In genomic region chr15:40425681-40426080, GRCh38 we compare ENCODE assay signal across 33 cellular contexts. TPM values are rescaled to one million over a fixed set of nuclear protein-coding genes. Genes with fewer than 3 reads are reported as not detected.
A peak's percentile ranks its signal among the peaks of the same experiment; 100 is the strongest.
DNase-seq lines count a peak whose midpoint lies in the region; ATAC-seq, FAIRE-seq and TF ChIP-seq lines count a peak whose summit lies in the region.
"Had no signal": no experiment of that assay in that cellular context is flagged by ENCODE, and none has a peak within 500 bp of the region (broad histone marks: within the 10 kb centered on the region; RNA-seq: fewer than 3 reads in every experiment).

No MANE protein-coding gene starts in this region.

- H2AFZ ChIP-seq in endothelial cell of umbilical vein (ENCODE audit: low read depth, low read length): no peak overlapping the region

- FAIRE-seq in endothelial cell of umbilical vein (lab: Jason Lieb, UNC) (peak; percentile 43), kidney (lab: Jason Lieb, UNC) (no peak)
- FAIRE-seq: A204.1, A549, D721Med had no signal

- H4K20me1 ChIP-seq in endothelial cell of umbilical vein (replicated peaks; ENCODE audit: control insufficient read depth, extremely low read depth, insufficient read depth, low read length): no peaks in the 10 kb centered on the region

- no TSS peak for BruUV-seq in endothelial cell of umbilical vein (replicated peaks; lab: Mats Ljungman, UMichigan)

- POLR2A ChIA-PET in endothelial cell of umbilical vein (lab: Charles Lee): no interaction called here

- no peaks in the 10 kb centered on the region for H3K36me3 ChIP-seq in endothelial cell of umbilical vein (ENCODE audit: control insufficient read depth in 2 of 2, extremely low read depth in 1 of 2, insufficient read depth in 2 of 2, low read length in 2 of 2)
- no peaks in the 10 kb centered on the region for H3K36me3 ChIP-seq in kidney (ENCODE audit: control insufficient read depth in 1 of 2, insufficient read depth in 2 of 2, low read length in 2 of 2)
- H3K36me3 ChIP-seq: BE2C; BLaER1; BLaER1 treated with 17β-estradiol and CSF1 and Interleukin-3, amounts not matched to agents 10 nM and 100 nM had no signal

- CTCF ChIA-PET in endothelial cell of umbilical vein (lab: Charles Lee): interaction anchor here (0.6 to 6.9 kb wide), 6 partner anchors 10 to 146 kb away, joined by 3 to 113 read pairs (median 4); no protein-coding TSS in a partner anchor
- CTCF ChIA-PET in activated CD8-positive, alpha-beta memory T cell treated with anti-CD3 and anti-CD28 coated beads, Interleukin-2, amount 10 ng/mL, durations not matched to agents 7 days and 5 days (lab: Charles Lee): interaction anchor here (1.1 to 13.9 kb wide), 4 partner anchors 57 to 147 kb away, joined by 3 to 235 read pairs (median 70); partner anchors contain the start of gene CCDC9B

- H3K27ac Mint-ChIP-seq in activated CD8-positive, alpha-beta memory T cell treated with anti-CD3 and anti-CD28 coated beads, Interleukin-2, amount 10 ng/mL, durations not matched to agents 7 days and 5 days: no peak overlapping the region
- H3K27ac Mint-ChIP-seq: B cell; CD14-positive monocyte; CD4-positive, alpha-beta memory T cell; CD4-positive, alpha-beta T cell; CD4-positive, CD25-positive, alpha-beta regulatory T cell; CD8-positive, alpha-beta memory T cell; CD8-positive, alpha-beta T cell had no signal

- no peaks in the 10 kb centered on the region for H3K36me3 Mint-ChIP-seq in activated CD8-positive, alpha-beta memory T cell treated with anti-CD3 and anti-CD28 coated beads, Interleukin-2, amount 10 ng/mL, durations not matched to agents 7 days and 5 days
- H3K36me3 Mint-ChIP-seq: CD4-positive, CD25-positive, alpha-beta regulatory T cell had no signal

- no peaks in the 10 kb centered on the region for H3K9me1 ChIP-seq in endothelial cell of umbilical vein (replicated peaks; ENCODE audit: control insufficient read depth, extremely low read depth, insufficient read depth, low read length)

- H3K4me1 Mint-ChIP-seq in activated CD8-positive, alpha-beta memory T cell treated with anti-CD3 and anti-CD28 coated beads, Interleukin-2, amount 10 ng/mL, durations not matched to agents 7 days and 5 days: peaks cover 7% of the 10 kb centered on the region

- H3K4me3 ChIP-seq in endothelial cell of umbilical vein (replicated peaks in 1 of 3; ENCODE audit: insufficient read depth in 1 of 3, low read depth in 1 of 3, low read length in 3 of 3): no peak overlapping the region
- no peak overlapping the region for H3K4me3 ChIP-seq in kidney (ENCODE audit: low read length in 2 of 2)
- H3K4me3 ChIP-seq: A549; BLaER1; BLaER1 treated with 17β-estradiol and CSF1 and Interleukin-3, amounts not matched to agents 10 nM and 100 nM had no signal

- H3K27ac ChIP-seq in endothelial cell of umbilical vein (ENCODE audit: insufficient read depth, low read depth, low read length) (no peak overlapping the region), kidney (ENCODE audit: low read depth in 2 of 2, low read length in 2 of 2) (no peak overlapping the region)
- H3K27ac ChIP-seq: 22Rv1; A549; BLaER1; BLaER1 treated with 17β-estradiol and CSF1 and Interleukin-3, amounts not matched to agents 10 nM and 100 nM; C4-2B had no signal

- intact Hi-C loops in endothelial cell of umbilical vein (cut with micrococcal nuclease): no loop called here
- intact Hi-C loops in kidney (cut with DNase I): loop anchor here (10.0 kb wide), 1 partner anchor 151 kb away; no protein-coding TSS in a partner anchor

- no peaks in the 10 kb centered on the region for H3K79me2 ChIP-seq in endothelial cell of umbilical vein (ENCODE audit: control insufficient read depth, insufficient read depth, low read length)

- H3K9me3 ChIP-seq in endothelial cell of umbilical vein (replicated peaks; ENCODE audit: control insufficient read depth, insufficient read depth, low read length): no peaks in the 10 kb centered on the region
- H3K9me3 ChIP-seq in kidney (ENCODE audit: control insufficient read depth in 1 of 2, low read length in 2 of 2): no peaks in the 10 kb centered on the region
- H3K9me3 ChIP-seq: A549; BE2C; BLaER1; BLaER1 treated with 17β-estradiol and CSF1 and Interleukin-3, amounts not matched to agents 10 nM and 100 nM; Caco-2 had no signal

- DNase-seq in endothelial cell of umbilical vein (ENCODE audit: low read depth, low spot score): no peak
- DNase-seq in kidney: peak; percentile 13
- no peak for DNase-seq in activated CD8-positive, alpha-beta memory T cell treated with anti-CD3 and anti-CD28 coated beads, Interleukin-2, amount 10 ng/mL, durations not matched to agents 7 days and 5 days
- DNase-seq in A172 (ENCODE audit: low spot score): no peak
- DNase-seq: 8988T; ACHN; AML-193; BE2C; C1 segment of cervical spinal cord; Caco-2; Calu3; CD4-positive, alpha-beta memory T cell; CD4-positive, alpha-beta T cell; CD4-positive, CD25-positive, alpha-beta regulatory T cell; CD8-positive, alpha-beta memory T cell; CD8-positive, alpha-beta T cell; COR-L47; DMS 273 treated with DMSO at 0.1 percent for 48 hours; DMS153; DMS53; DMS79; DMS79 treated with DMSO at 0.1 percent for 48 hours; DND-41; EL had no signal

- H3K4me1 ChIP-seq in endothelial cell of umbilical vein (ENCODE audit: control insufficient read depth, extremely low read depth, insufficient read depth, low read length) (no peaks in the 10 kb centered on the region), kidney (ENCODE audit: control insufficient read depth in 1 of 2, insufficient read depth in 1 of 2, low read depth in 1 of 2, low read length in 2 of 2) (peaks cover 6% of the 10 kb centered on the region in 2 donors)

- H3K9me3 Mint-ChIP-seq in activated CD8-positive, alpha-beta memory T cell treated with anti-CD3 and anti-CD28 coated beads, Interleukin-2, amount 10 ng/mL, durations not matched to agents 7 days and 5 days (ENCODE audit: low read depth): no peaks in the 10 kb centered on the region
- H3K9me3 Mint-ChIP-seq: CD4-positive, alpha-beta T cell; CD4-positive, CD25-positive, alpha-beta regulatory T cell; CD8-positive, alpha-beta memory T cell; CD8-positive, alpha-beta T cell had no signal

- TF ChIP-seq POLR2A in endothelial cell of umbilical vein (IDR thresholded peaks at IDR 0.05; ENCODE audit: low read depth, low read length): no peak

- no peak overlapping the region for H3K4me2 ChIP-seq in endothelial cell of umbilical vein (ENCODE audit: insufficient read depth, low read length)
- H3K4me2 ChIP-seq: A549 had no signal

- ATAC-seq in activated CD8-positive, alpha-beta memory T cell treated with anti-CD3 and anti-CD28 coated beads, Interleukin-2, amount 10 ng/mL, durations not matched to agents 7 days and 5 days: no peak
- ATAC-seq: A549; CD8-positive, alpha-beta T cell had no signal

- TF ChIP-seq CTCF in endothelial cell of umbilical vein (IDR thresholded peaks at IDR 0.05; ENCODE audit: extremely low read depth in 1 of 2, insufficient read depth in 1 of 2, low read depth in 1 of 2, low read length in 2 of 2) (no peak), kidney (IDR thresholded peaks at IDR 0.05; ENCODE audit: borderline replicate concordance, extremely low read depth, insufficient read depth) (no peak)

- peaks cover 6 to 9% of the 10 kb centered on the region in 2 experiments for H3K27me3 ChIP-seq in endothelial cell of umbilical vein (ENCODE audit: control insufficient read depth in 2 of 2, insufficient read depth in 2 of 2, low read length in 2 of 2)
- H3K27me3 ChIP-seq: BE2C; BLaER1; BLaER1 treated with 17β-estradiol and CSF1 and Interleukin-3, amounts not matched to agents 10 nM and 100 nM had no signal

- no peak overlapping the region for H3K4me3 Mint-ChIP-seq in activated CD8-positive, alpha-beta memory T cell treated with anti-CD3 and anti-CD28 coated beads, Interleukin-2, amount 10 ng/mL, durations not matched to agents 7 days and 5 days
- H3K4me3 Mint-ChIP-seq: B cell; CD14-positive monocyte; CD4-positive, alpha-beta memory T cell; CD4-positive, alpha-beta T cell; CD4-positive, CD25-positive, alpha-beta regulatory T cell; CD8-positive, alpha-beta memory T cell; CD8-positive, alpha-beta T cell had no signal

- H3K9ac ChIP-seq in endothelial cell of umbilical vein (replicated peaks; ENCODE audit: extremely low read depth, insufficient read depth, low read length) (no peak overlapping the region), kidney (ENCODE audit: low read length in 2 of 2) (no peak overlapping the region)
- H3K9ac ChIP-seq: BLaER1; BLaER1 treated with 17β-estradiol and CSF1 and Interleukin-3, amounts not matched to agents 10 nM and 100 nM had no signal

- dilution Hi-C loops in endothelial cell of umbilical vein (cut with MboI; ENCODE audit: extremely low pct_ligation_motif_present, low sequenced_read_pairs): no loop called here

- no peaks in the 10 kb centered on the region for H3K27me3 Mint-ChIP-seq in activated CD8-positive, alpha-beta memory T cell treated with anti-CD3 and anti-CD28 coated beads, Interleukin-2, amount 10 ng/mL, durations not matched to agents 7 days and 5 days
- H3K27me3 Mint-ChIP-seq: B cell; CD4-positive, alpha-beta memory T cell; CD4-positive, alpha-beta T cell; CD4-positive, CD25-positive, alpha-beta regulatory T cell; CD8-positive, alpha-beta memory T cell had no signal

RNA-seq across cellular contexts. Expression of gene BAHD1, which starts 15.1 kb away (rescaled TPM):
- total RNA-seq in endothelial cell of umbilical vein (19.1 and 19.7 TPM in 2 replicates), kidney (28.4 TPM)
- polyA plus RNA-seq in endothelial cell of umbilical vein (6.3 and 7.0 TPM in 2 replicates), kidney (ENCODE audit: insufficient read depth, low read depth, low replicate concordance) (13.3 TPM)
- polyA plus RNA-seq in endothelial cell of umbilical vein (2011; cell fraction: cytosol; rRNA removed): 6.3 and 7.0 TPM in 2 replicates
- 11.6 and 13.6 TPM in 2 replicates for polyA plus RNA-seq in endothelial cell of umbilical vein (2011; cell fraction: nucleus; rRNA removed)
- polyA plus RNA-seq in endothelial cell of umbilical vein (2012): 10.7 and 11.9 TPM in 2 replicates
- polyA minus RNA-seq in endothelial cell of umbilical vein: 5.6 and 11.0 TPM in 2 replicates
- 4.5 TPM for polyA minus RNA-seq in endothelial cell of umbilical vein (2011; cell fraction: cytosol; rRNA and poly(A)+ RNA removed)
- 6.1 and 6.3 TPM in 2 replicates for polyA minus RNA-seq in endothelial cell of umbilical vein (2011; cell fraction: nucleus; rRNA and poly(A)+ RNA removed)
- 10 to 100 TPM; 24.1 to 25.6 TPM for total RNA-seq in activated CD8-positive, alpha-beta memory T cell treated with anti-CD3 and anti-CD28 coated beads, Interleukin-2, amount 10 ng/mL, durations not matched to agents 7 days and 5 days
- total RNA-seq in A172 (2014; rRNA removed; shearing (Covaris generic)): 11.2 and 14.0 TPM in 2 replicates

RNA-seq across cellular contexts. Expression of gene IVD, which starts 20.1 kb away (rescaled TPM):
- total RNA-seq in endothelial cell of umbilical vein (62.5 and 64.3 TPM in 2 replicates), kidney (76.9 TPM)
- polyA plus RNA-seq in endothelial cell of umbilical vein (33.6 and 34.1 TPM in 2 replicates), kidney (ENCODE audit: insufficient read depth, low read depth, low replicate concordance) (83.0 TPM)
- 32.2 and 35.0 TPM in 2 replicates for polyA plus RNA-seq in endothelial cell of umbilical vein (2011; cell fraction: cytosol; rRNA removed)
- 62.1 and 73.9 TPM in 2 replicates for polyA plus RNA-seq in endothelial cell of umbilical vein (2011; cell fraction: nucleus; rRNA removed)
- polyA plus RNA-seq in endothelial cell of umbilical vein (2012): 34.5 and 35.8 TPM in 2 replicates
- polyA minus RNA-seq in endothelial cell of umbilical vein: 50.4 and 64.0 TPM in 2 replicates
- 28.8 TPM for polyA minus RNA-seq in endothelial cell of umbilical vein (2011; cell fraction: cytosol; rRNA and poly(A)+ RNA removed)
- 30.3 and 35.3 TPM in 2 replicates for polyA minus RNA-seq in endothelial cell of umbilical vein (2011; cell fraction: nucleus; rRNA and poly(A)+ RNA removed)
- total RNA-seq in activated CD8-positive, alpha-beta memory T cell treated with anti-CD3 and anti-CD28 coated beads, Interleukin-2, amount 10 ng/mL, durations not matched to agents 7 days and 5 days: 10 to 100 TPM; 70.3 to 87.2 TPM
- total RNA-seq in A172 (2014; rRNA removed; shearing (Covaris generic)): 10.8 and 20.7 TPM in 2 replicates

RNA-seq across cellular contexts. Expression of gene KNSTRN, which starts 43.2 kb away (rescaled TPM):
- total RNA-seq in endothelial cell of umbilical vein (54.9 and 61.4 TPM in 2 replicates), kidney (7.4 TPM)
- polyA plus RNA-seq in endothelial cell of umbilical vein (19.1 and 24.4 TPM in 2 replicates), kidney (ENCODE audit: insufficient read depth, low read depth, low replicate concordance) (5.5 TPM)
- 40.4 and 46.4 TPM in 2 replicates for polyA plus RNA-seq in endothelial cell of umbilical vein (2011; cell fraction: cytosol; rRNA removed)
- polyA plus RNA-seq in endothelial cell of umbilical vein (2011; cell fraction: nucleus; rRNA removed): 29.9 and 37.5 TPM in 2 replicates
- polyA plus RNA-seq in endothelial cell of umbilical vein (2012): 28.3 and 48.7 TPM in 2 replicates
- polyA minus RNA-seq in endothelial cell of umbilical vein: 31.3 and 31.5 TPM in 2 replicates
- polyA minus RNA-seq in endothelial cell of umbilical vein (2011; cell fraction: cytosol; rRNA and poly(A)+ RNA removed): 43.7 TPM
- 12.2 and 20.1 TPM in 2 replicates for polyA minus RNA-seq in endothelial cell of umbilical vein (2011; cell fraction: nucleus; rRNA and poly(A)+ RNA removed)
- total RNA-seq in activated CD8-positive, alpha-beta memory T cell treated with anti-CD3 and anti-CD28 coated beads, Interleukin-2, amount 10 ng/mL, durations not matched to agents 7 days and 5 days: 10 to 100 TPM; 77.1 to 82.0 TPM
- 117 and 130 TPM in 2 replicates for total RNA-seq in A172 (2014; rRNA removed; shearing (Covaris generic))

RNA-seq across cellular contexts. Expression of gene CHST14, which starts 45.1 kb away (rescaled TPM):
- 45.9 and 49.2 TPM in 2 replicates for total RNA-seq in endothelial cell of umbilical vein
- polyA plus RNA-seq in endothelial cell of umbilical vein: 35.1 and 38.3 TPM in 2 replicates
- 31.4 and 31.9 TPM in 2 replicates for polyA plus RNA-seq in endothelial cell of umbilical vein (2011; cell fraction: cytosol; rRNA removed)
- polyA plus RNA-seq in endothelial cell of umbilical vein (2011; cell fraction: nucleus; rRNA removed): 10.7 and 13.2 TPM in 2 replicates
- polyA plus RNA-seq in endothelial cell of umbilical vein (2012): 32.1 and 34.2 TPM in 2 replicates
- polyA minus RNA-seq in endothelial cell of umbilical vein: 26.0 and 27.5 TPM in 2 replicates
- 5.3 TPM for polyA minus RNA-seq in endothelial cell of umbilical vein (2011; cell fraction: cytosol; rRNA and poly(A)+ RNA removed)
- 4.1 and 4.8 TPM in 2 replicates for polyA minus RNA-seq in endothelial cell of umbilical vein (2011; cell fraction: nucleus; rRNA and poly(A)+ RNA removed)
- total RNA-seq in kidney: 14.3 TPM
- polyA plus RNA-seq in kidney (ENCODE audit: insufficient read depth, low read depth, low replicate concordance): 11.9 TPM
- total RNA-seq in activated CD8-positive, alpha-beta memory T cell treated with anti-CD3 and anti-CD28 coated beads, Interleukin-2, amount 10 ng/mL, durations not matched to agents 7 days and 5 days: 10 to 100 TPM; 12.3 to 12.6 TPM
- total RNA-seq in A172 (2014; rRNA removed; shearing (Covaris generic)): 39.0 and 49.1 TPM in 2 replicates
